Comparison of ENCODE assay signal across 8 cellular contexts in genomic region chr9:124660341-124660801, GRCh38.
DNase-seq lines count a peak whose midpoint lies in the region; ATAC-seq, FAIRE-seq and TF ChIP-seq lines count a peak whose summit lies in the region.

No MANE protein-coding gene starts in this region.

- no peak for TF ChIP-seq POLR2A in H1 (IDR thresholded peaks at IDR 0.05; ENCODE audit: control extremely low read depth in 1 of 2, low read depth in 2 of 2, low read length in 2 of 2)

- no peak for TF ChIP-seq EP300 in H1 (IDR thresholded peaks at IDR 0.05; ENCODE audit: borderline replicate concordance in 1 of 2, low read depth in 2 of 2, low read length in 2 of 2)

- no peak overlapping the region for H4K91ac ChIP-seq in H1 (replicated peaks; ENCODE audit: insufficient read length, low read length)

- peaks cover 5% of the 10 kb centered on the region; the same call in 1 of the 2 replicates for H3F3A ChIP-seq in DOHH2 (ENCODE audit: control insufficient read depth, insufficient read depth)

- no peak overlapping the region for H4K5ac ChIP-seq in H1 (ENCODE audit: insufficient read length, low read depth, low read length)

- H3K14ac ChIP-seq in H1 (ENCODE audit: insufficient read length) = no peak overlapping the region

- peak overlapping the region; percentile 88 for H3K27ac ChIP-seq in DOHH2 (ENCODE audit: low read depth, low read length)
- H3K27ac ChIP-seq in KOPT-K1 (ENCODE audit: low read depth, low read length, poor library complexity, severe bottlenecking) = peak overlapping the region; percentile 95
- peak overlapping the region; percentile 50 for H3K27ac ChIP-seq in H1 (ENCODE audit: low read depth, low read length)
- peak overlapping the region; percentile 38 for H3K27ac ChIP-seq in muscle layer of colon (ENCODE audit: low read depth, low read length)

- POLR2A ChIA-PET in H1 (lab: Charles Lee; ENCODE audit: partially characterized antibody) = interaction anchor here (1.2 to 2.0 kb wide), 2 partner anchors 9 to 60 kb away, joined by 3 to 6 read pairs; no protein-coding TSS in a partner anchor

- H3K23me2 ChIP-seq in H1 (ENCODE audit: low read depth, low read length) = no peaks in the 10 kb centered on the region; the same call in 1 of the 2 replicates

- no peak overlapping the region for H2AFZ ChIP-seq in H1 (ENCODE audit: low read length)

- FAIRE-seq in H1 (lab: Jason Lieb, UNC) = peak; percentile 58

- WGBS in H1 (ENCODE audit: extremely low coverage in 1 of 2, insufficient coverage in 1 of 2, insufficient read length in 1 of 2, insufficient replicate concordance in 2 of 2, low coverage in 1 of 2, low lambda C conversion rate in 2 of 2, missing lambda C conversion rate in 1 of 2), 2 experiments = 62% methylated on average over 11 of the region's 11 CpGs; no CpG with 5 or more reads in 1 of the 2 experiments

- H3K23ac ChIP-seq in H1 (ENCODE audit: insufficient read length) = no peak overlapping the region

- no peak for DNase-seq in H1 (ENCODE audit: low read depth in 1 of 2, low spot score in 2 of 2)

- H2BK5ac ChIP-seq in H1 (ENCODE audit: low read depth, low read length) = peak overlapping the region; percentile 63; the same call in 1 of the 2 replicates

- peaks cover 37% of the 10 kb centered on the region for H3K4me1 ChIP-seq in DOHH2 (ENCODE audit: control insufficient read depth, low read length)
- H3K4me1 ChIP-seq in H1 (replicated peaks in 1 of 4; ENCODE audit: control insufficient read depth in 3 of 4, insufficient read depth in 4 of 4, low read length in 3 of 4) = peaks cover 0 to 11% (median 7%) of the 10 kb centered on the region in 4 experiments; a peak in 4 of 7 replicates
- peaks cover 17% of the 10 kb centered on the region for H3K4me1 ChIP-seq in muscle layer of colon (ENCODE audit: insufficient read depth, low read length)

- no peak overlapping the region for H2BK15ac ChIP-seq in H1 (ENCODE audit: low read length)

- H3K27me3 ChIP-seq in DOHH2 (ENCODE audit: control insufficient read depth, low read length) (no peaks in the 10 kb centered on the region), H1 (replicated peaks in 1 of 4; ENCODE audit: control insufficient read depth in 3 of 4, extremely low read depth in 1 of 4, insufficient read depth in 3 of 4, low read length in 3 of 4) (no peaks in the 10 kb centered on the region), muscle layer of colon (ENCODE audit: control insufficient read depth in 1 of 2, insufficient read depth in 2 of 2, low read length in 2 of 2) (no peaks in the 10 kb centered on the region)

- peaks cover 10% of the 10 kb centered on the region; the same call in 1 of the 2 replicates for H4K20me1 ChIP-seq in DOHH2 (ENCODE audit: control insufficient read depth, insufficient read depth, low read depth, low read length)
- no peaks in the 10 kb centered on the region for H4K20me1 ChIP-seq in H1 (replicated peaks in 1 of 2; ENCODE audit: control insufficient read depth in 1 of 2, insufficient read depth in 2 of 2, low read length in 2 of 2)

- no peak overlapping the region for H2BK120ac ChIP-seq in H1 (replicated peaks; ENCODE audit: low read depth, low read length)

- H3K56ac ChIP-seq in H1 (replicated peaks; ENCODE audit: insufficient read length, low read depth, low read length) = no peak overlapping the region

- H2AK5ac ChIP-seq in H1 (ENCODE audit: low read depth, low read length) = no peak overlapping the region

- peak; percentile 14; the same call in 2 of the 3 replicates for ATAC-seq in SK-N-SH treated with all-trans-retinoic acid at 6 μM for 48 hours
- no peak for ATAC-seq in HG03521 (IDR thresholded peaks at IDR 0.05; ENCODE audit: unreplicated experiment)
- ATAC-seq in HG03045 (IDR thresholded peaks at IDR 0.05; ENCODE audit: unreplicated experiment) = no peak
- ATAC-seq in GM21360 (IDR thresholded peaks at IDR 0.05; ENCODE audit: unreplicated experiment) = no peak

- no peak overlapping the region for H3K4ac ChIP-seq in H1 (replicated peaks; ENCODE audit: insufficient read length, low read depth, low read length)

- H4K8ac ChIP-seq in H1 (ENCODE audit: extremely low read depth, insufficient read depth, low read length) = no peak overlapping the region

- no peak for TF ChIP-seq CTCF in DOHH2 (IDR thresholded peaks at IDR 0.05; ENCODE audit: low read depth, low read length, poor library complexity, severe bottlenecking)
- no peak for TF ChIP-seq CTCF in H1 (IDR thresholded peaks at IDR 0.05; ENCODE audit: control extremely low read depth in 1 of 3, insufficient read depth in 1 of 3, low read depth in 1 of 3, low read length in 3 of 3)

- no peak overlapping the region for H2BK20ac ChIP-seq in H1 (ENCODE audit: low read length)

- no peak overlapping the region for H3K18ac ChIP-seq in H1 (ENCODE audit: extremely low read depth, low read length)

- peak overlapping the region; percentile 90 for H3K4me2 ChIP-seq in DOHH2 (ENCODE audit: low read length)
- H3K4me2 ChIP-seq in H1 (ENCODE audit: insufficient read depth in 1 of 2, low read depth in 2 of 2, low read length in 2 of 2) = peak overlapping the region; percentile 46 to 66; a peak in 3 of 4 replicates

- H3K4me3 ChIP-seq in DOHH2 (ENCODE audit: low read length) (peak overlapping the region; percentile 90), H1 (ENCODE audit: extremely low read depth in 1 of 4, insufficient read depth in 2 of 4, low read depth in 3 of 4, low read length in 4 of 4) (peak overlapping the region; percentile 11 to 48 (median 21); a peak in 4 of 8 replicates), muscle layer of colon (ENCODE audit: low read depth in 1 of 2, low read length in 2 of 2) (peak overlapping the region; percentile 36 to 75)

- no peaks in the 10 kb centered on the region for H3K9me2 ChIP-seq in DOHH2 (replicated peaks; ENCODE audit: control insufficient read depth, low read length)

- H2BK12ac ChIP-seq in H1 (ENCODE audit: low read depth, low read length) = no peak overlapping the region; the same call in 1 of the 2 replicates

- no peaks in the 10 kb centered on the region for H3K9me3 ChIP-seq in DOHH2 (ENCODE audit: control insufficient read depth, insufficient read depth, low read length)
- H3K9me3 ChIP-seq in KOPT-K1 (ENCODE audit: insufficient read depth, low read length, poor library complexity, severe bottlenecking) = no peaks in the 10 kb centered on the region
- H3K9me3 ChIP-seq in H1 (ENCODE audit: insufficient read depth in 2 of 2, low read depth in 1 of 2, low read length in 1 of 2) = no peaks in the 10 kb centered on the region
- H3K9me3 ChIP-seq in muscle layer of colon (ENCODE audit: low read length) = no peaks in the 10 kb centered on the region

- H3K9ac ChIP-seq in H1 (replicated peaks in 1 of 4; ENCODE audit: extremely low read depth in 1 of 4, low read depth in 3 of 4, low read length in 3 of 4) (peak overlapping the region in 2 of 4 experiments; percentile 33 to 48; a peak in 3 of 7 replicates), muscle layer of colon (ENCODE audit: low read length) (peak overlapping the region; percentile 41)

- H3K79me2 ChIP-seq in DOHH2 (ENCODE audit: control insufficient read depth, low read length) (peaks cover 75% of the 10 kb centered on the region), H1 (ENCODE audit: control insufficient read depth in 1 of 2, insufficient read depth in 2 of 2, low read length in 2 of 2) (peaks cover 0 to 80% of the 10 kb centered on the region in 2 experiments; a peak in 2 of 4 replicates)

- CTCF ChIA-PET in H1 (lab: Charles Lee; ENCODE audit: partially characterized antibody) = interaction anchor here (1.1 to 2.3 kb wide), 8 partner anchors 13 to 125 kb away, joined by 3 to 10 read pairs (median 5); no protein-coding TSS in a partner anchor

- H3K79me1 ChIP-seq in H1 (ENCODE audit: low read depth, low read length) = 0 out of 2 replicates have a peak, but pooled peaks cover 2% of the 10 kb centered on the region

- H3K36me3 ChIP-seq in DOHH2 (ENCODE audit: control insufficient read depth, low read length) (peaks cover 30% of the 10 kb centered on the region), KOPT-K1 (ENCODE audit: insufficient read depth, low read length) (peaks cover 8% of the 10 kb centered on the region; the same call in 1 of the 2 replicates), H1 (ENCODE audit: control insufficient read depth in 2 of 4, insufficient read depth in 4 of 4, low read length in 3 of 4) (no peaks in the 10 kb centered on the region), muscle layer of colon (ENCODE audit: insufficient read depth, low read length) (no peaks in the 10 kb centered on the region)

- TF ChIP-seq RAD21 in H1 (IDR thresholded peaks at IDR 0.05 in 1 of 2, conservative IDR thresholded peaks at IDR 0.05 in 1 of 2; ENCODE audit: low read depth in 2 of 2, low read length in 2 of 2) = no peak

TF ChIP-seq in SK-N-SH treated with all-trans-retinoic acid at 6 μM for 48 hours, 23 proteins besides CTCF, POLR2A, EP300 and RAD21:
- TF ChIP-seq ZNF70 (CRISPR knock-in tag; IDR thresholded peaks at IDR 0.05) (peak; percentile 93), CSDC2 (CRISPR knock-in tag; IDR thresholded peaks at IDR 0.05) (no peak)

TF ChIP-seq in H1, 55 proteins besides CTCF, POLR2A, EP300 and RAD21:
- TF ChIP-seq RNF2 (IDR thresholded peaks at IDR 0.05; ENCODE audit: borderline replicate concordance, low read depth, low read length, missing control alignments, poor library complexity, severe bottlenecking) (no peak), ATF2 (IDR thresholded peaks at IDR 0.05; ENCODE audit: low read length) (no peak), JUN (IDR thresholded peaks at IDR 0.05; ENCODE audit: low read depth, low read length) (no peak), SP1 (IDR thresholded peaks at IDR 0.05; ENCODE audit: low read depth, low read length) (no peak), ZNF274 (IDR thresholded peaks at IDR 0.05; ENCODE audit: borderline replicate concordance, extremely low read depth, low read length) (no peak), KDM5A (IDR thresholded peaks at IDR 0.05; ENCODE audit: low read length) (no peak)

Comparison
In these comparisons a context has a peak if more than half of its experiments do, and no peak if none do; other contexts are left out.
1. H3K27ac ChIP-seq: peak in every context shown above with its lines; median percentile 95 in KOPT-K1; 88 in DOHH2; 50 in H1; 38 in muscle layer of colon.
2. H3K4me3 ChIP-seq: peak in every context shown above with its lines; median percentile 90 in DOHH2; 56 in muscle layer of colon; 21 in H1.